Comparison of ENCODE assay signal across 18 cellular contexts in genomic region chr5:54717870-54718269, GRCh38.
A peak's percentile ranks its signal among the peaks of the same experiment; 100 is the strongest.
DNase-seq lines count a peak whose midpoint lies in the region; ATAC-seq lines count a peak whose summit lies in the region.
"Had no signal": no experiment of that assay in that cellular context is flagged by ENCODE, and none has a peak within 500 bp of the region (broad histone marks: within the 10 kb centered on the region; RNA-seq: fewer than 3 reads in every experiment).

No MANE protein-coding gene starts in this region.

- H3K36me3 Mint-ChIP-seq in activated naive CD4-positive, alpha-beta T cell treated with anti-CD3 and anti-CD28 coated beads, Interleukin-2, amount 50 U/mL, for 72 hours: peaks cover 0 to 4% of the 10 kb centered on the region in 2 donors

- H3K27ac Mint-ChIP-seq in activated naive CD4-positive, alpha-beta T cell treated with anti-CD3 and anti-CD28 coated beads, Interleukin-2, amount 50 U/mL, for 72 hours: peak overlapping the region in 1 of 2 donors; percentile 24
- H3K27ac Mint-ChIP-seq: B cell had no signal

- DNase-seq in stimulated activated CD4-positive, alpha-beta T cell treated with anti-CD3 and anti-CD28 coated beads, Interleukin-15, amount 100 ng/mL, for 24 hours: peak; percentile 41
- DNase-seq in stimulated activated CD4-positive, alpha-beta T cell treated with anti-CD3 and anti-CD28 coated beads, Interleukin-4, amount 100 ng/mL, for 1 hour: no peak
- no peak for DNase-seq in activated naive CD4-positive, alpha-beta T cell treated with anti-CD3 and anti-CD28 coated beads, Interleukin-2, amount 50 U/mL, for 72 hours (ENCODE audit: low spot score in 2 of 2)
- no peak for DNase-seq in NCI-H69 (lab: John Stamatoyannopoulos, UW)
- no peak for DNase-seq in DMS79 treated with DMSO at 0.1 percent for 48 hours (lab: John Stamatoyannopoulos, UW)
- no peak for DNase-seq in NAMALWA (ENCODE audit: low spot score)
- DNase-seq: DMS79; effector memory CD4-positive, alpha-beta T cell; islet precursor cell; mammary epithelial cell; MV-4-11; naive thymus-derived CD4-positive, alpha-beta T cell; NCI-H2081 treated with DMSO at 0.1 percent for 48 hours; NCI-H526; PC-9; small intestine had no signal

- peaks cover 0 to 16% of the 10 kb centered on the region in 2 donors for H3K9me3 Mint-ChIP-seq in activated naive CD4-positive, alpha-beta T cell treated with anti-CD3 and anti-CD28 coated beads, Interleukin-2, amount 50 U/mL, for 72 hours

- ATAC-seq in HG02870 (IDR thresholded peaks at IDR 0.05; ENCODE audit: unreplicated experiment): peak; percentile 74
- ATAC-seq in activated naive CD4-positive, alpha-beta T cell treated with anti-CD3 and anti-CD28 coated beads, Interleukin-2, amount 50 U/mL, for 72 hours: peak; percentile 85 to 87
- ATAC-seq: naive thymus-derived CD4-positive, alpha-beta T cell had no signal
